In genomic region chr1:47906009-47906432, GRCh38 we compare ENCODE assay signal across 11 cellular contexts.
DNase-seq lines count a peak whose midpoint lies in the region; ATAC-seq, FAIRE-seq and TF ChIP-seq lines count a peak whose summit lies in the region.
"Had no signal": no experiment of that assay in that cellular context is flagged by ENCODE, and none has a peak within 500 bp of the region (broad histone marks: within the 10 kb centered on the region; RNA-seq: fewer than 3 reads in every experiment).

No MANE protein-coding gene starts in this region.

- H3K4me3 Mint-ChIP-seq in CD14-positive monocyte = no peak overlapping the region

- H3K9me3 Mint-ChIP-seq in CD14-positive monocyte = no peaks in the 10 kb centered on the region

- no peak for TF ChIP-seq CTCF in CD14-positive monocyte (IDR thresholded peaks at IDR 0.05)

- H3K36me3 Mint-ChIP-seq in CD14-positive monocyte = no peaks in the 10 kb centered on the region

- no peak for DNase-seq in left ventricle myocardium superior
- DNase-seq in Right ventricle myocardium inferior (ENCODE audit: missing footprints) = no peak
- DNase-seq in amniotic epithelial cell (ENCODE audit: low read depth) = peak; percentile 85
- DNase-seq in GM19240 (ENCODE audit: insufficient read length, low spot score) = no peak
- no peak for DNase-seq in mesenteric fat pad (ENCODE audit: low spot score)
- no peak for DNase-seq in CD14-positive monocyte (ENCODE audit: low spot score)
- DNase-seq in CD1c-positive myeloid dendritic cell (ENCODE audit: extremely low spot score) = no peak
- DNase-seq: Kasumi-1, midbrain had no signal

- H3K27ac Mint-ChIP-seq in CD14-positive monocyte = no peak overlapping the region

- FAIRE-seq in islet of Langerhans (lab: Jason Lieb, UNC) = peak; percentile 33
- FAIRE-seq: H54 had no signal

- intact Hi-C loops in left ventricle myocardium superior (cut with micrococcal nuclease) (no loop called here), Right ventricle myocardium inferior (cut with DNase I) (no loop called here), CD14-positive monocyte (cut with micrococcal nuclease) (no loop called here)

- H3K4me1 Mint-ChIP-seq in CD14-positive monocyte = no peaks in the 10 kb centered on the region

- ATAC-seq in left ventricle myocardium superior (peak; percentile 40), Right ventricle myocardium inferior (no peak)

- H3K27me3 Mint-ChIP-seq in CD14-positive monocyte (ENCODE audit: low read depth in 3 of 3) = peaks cover 3 to 10% (median 4%) of the 10 kb centered on the region in 3 donors
